Comparison of ENCODE assay signal across 1 cellular context in the genomic region with DNA sequence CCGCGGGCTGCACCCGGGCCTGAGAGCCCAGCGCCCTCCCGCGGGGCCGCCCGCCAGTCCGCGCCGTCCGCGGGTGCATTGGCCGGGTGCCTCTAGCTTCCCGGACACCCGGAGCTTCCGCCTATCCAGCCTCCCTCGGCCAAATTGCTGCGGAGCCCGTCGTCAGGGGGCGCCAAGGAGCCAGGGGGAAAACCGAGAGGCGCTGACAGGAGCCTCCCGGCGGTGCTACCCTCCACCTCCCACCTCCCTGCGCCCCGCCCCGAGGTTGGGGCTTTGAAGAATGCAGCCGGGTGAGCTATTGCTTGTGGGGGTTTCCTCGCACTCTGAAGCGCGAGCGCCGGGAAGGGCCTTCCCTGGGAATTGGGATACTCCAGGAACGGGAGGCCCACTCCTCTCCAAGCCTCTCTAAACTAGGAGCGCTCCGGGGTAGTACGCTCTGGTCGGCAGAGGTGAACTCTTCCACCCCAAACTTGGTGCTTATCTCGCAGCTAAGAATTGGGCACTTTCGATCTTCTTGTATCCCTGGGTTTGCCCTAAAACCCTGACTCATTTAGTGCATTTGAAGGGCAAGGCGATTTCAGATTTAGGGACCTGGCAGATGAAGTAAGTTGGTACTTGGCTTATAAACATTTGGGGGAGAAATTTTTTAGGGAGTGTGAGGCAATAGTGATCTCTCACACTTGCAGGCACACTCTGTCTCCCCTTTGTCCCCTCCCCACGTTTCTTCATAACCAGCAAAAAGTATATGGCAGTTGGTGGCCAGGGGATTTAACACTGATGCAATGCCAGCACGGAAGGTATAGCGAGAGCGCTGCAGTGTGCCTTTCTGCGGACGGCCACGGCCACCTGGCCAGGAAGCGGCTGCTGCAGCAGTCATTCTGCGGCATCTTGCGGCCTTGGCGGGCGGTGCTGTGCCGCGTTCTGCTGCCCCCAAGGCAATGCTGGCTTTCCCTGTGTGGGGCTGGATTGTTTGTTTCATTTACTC.
A peak's percentile ranks its signal among the peaks of the same experiment; 100 is the strongest.
TF ChIP-seq lines count a peak whose summit lies in the region.

No MANE protein-coding gene starts in this region.

TF ChIP-seq in HEK293, 187 proteins besides CTCF, POLR2A, EP300 and RAD21 (continued from another document and continues in another):
- TF ChIP-seq ZNF658 (tag by site-specific recombination; IDR thresholded peaks at IDR 0.05) (no peak), ZBTB7A (tag by site-specific recombination; IDR thresholded peaks at IDR 0.05; ENCODE audit: low read depth) (no peak), ZNF48 (tag by site-specific recombination; IDR thresholded peaks at IDR 0.05) (no peak), GLI2 (tag by site-specific recombination; IDR thresholded peaks at IDR 0.05; ENCODE audit: borderline replicate concordance, low read depth) (no peak), GLIS2 (tag by site-specific recombination; IDR thresholded peaks at IDR 0.05) (peak; percentile 94), SETDB1 (IDR thresholded peaks at IDR 0.05; ENCODE audit: insufficient read length, low read length) (no peak), TRIM28 (IDR thresholded peaks at IDR 0.05; ENCODE audit: borderline replicate concordance, low read length) (peak; percentile 83), ZNF335 (tag by site-specific recombination; conservative IDR thresholded peaks at IDR 0.05) (peak; percentile 95), OSR2 (tag by site-specific recombination; IDR thresholded peaks at IDR 0.05) (peak; percentile 78), SCRT1 (tag by site-specific recombination; IDR thresholded peaks at IDR 0.05; ENCODE audit: borderline replicate concordance) (no peak), HOXA7 (CRISPR knock-in tag; IDR thresholded peaks at IDR 0.05; ENCODE audit: borderline replicate concordance) (no peak), ZBTB48 (tag by site-specific recombination; IDR thresholded peaks at IDR 0.05) (peak; percentile 98), ZNF202 (tag by site-specific recombination; IDR thresholded peaks at IDR 0.05; ENCODE audit: borderline replicate concordance) (no peak), ZNF302 (tag by site-specific recombination; IDR thresholded peaks at IDR 0.05; ENCODE audit: low read depth) (no peak), ZNF311 (tag by site-specific recombination; IDR thresholded peaks at IDR 0.05; ENCODE audit: borderline replicate concordance) (no peak), ZNF670 (tag by site-specific recombination; IDR thresholded peaks at IDR 0.05; ENCODE audit: low read depth) (no peak), ZNF791 (tag by site-specific recombination; IDR thresholded peaks at IDR 0.05) (no peak), ZNF777 (tag by site-specific recombination; IDR thresholded peaks at IDR 0.05; ENCODE audit: borderline replicate concordance) (no peak), FEZF1 (tag by site-specific recombination; IDR thresholded peaks at IDR 0.05) (no peak; the same call in 1 of the 2 replicates), PRDM1 (tag by site-specific recombination; IDR thresholded peaks at IDR 0.05) (no peak), ZBTB20 (tag by site-specific recombination; IDR thresholded peaks at IDR 0.05) (peak; percentile 88), ZNF132 (tag by site-specific recombination; IDR thresholded peaks at IDR 0.05; ENCODE audit: borderline replicate concordance) (no peak), SP3 (tag by site-specific recombination; IDR thresholded peaks at IDR 0.05) (peak; percentile 74), GLI4 (tag by site-specific recombination; IDR thresholded peaks at IDR 0.05) (no peak), ZNF473 (tag by site-specific recombination; IDR thresholded peaks at IDR 0.05) (no peak), ZNF248 (tag by site-specific recombination; IDR thresholded peaks at IDR 0.05) (no peak), ZSCAN30 (tag by site-specific recombination; IDR thresholded peaks at IDR 0.05) (peak; percentile 83), ZNF416 (tag by site-specific recombination; IDR thresholded peaks at IDR 0.05) (no peak), ZNF585B (tag by site-specific recombination; IDR thresholded peaks at IDR 0.05) (no peak), ZNF549 (tag by site-specific recombination; IDR thresholded peaks at IDR 0.05) (no peak), ZBTB17 (tag by site-specific recombination; IDR thresholded peaks at IDR 0.05) (peak; percentile 87)
- TF ChIP-seq, protein P1, sequence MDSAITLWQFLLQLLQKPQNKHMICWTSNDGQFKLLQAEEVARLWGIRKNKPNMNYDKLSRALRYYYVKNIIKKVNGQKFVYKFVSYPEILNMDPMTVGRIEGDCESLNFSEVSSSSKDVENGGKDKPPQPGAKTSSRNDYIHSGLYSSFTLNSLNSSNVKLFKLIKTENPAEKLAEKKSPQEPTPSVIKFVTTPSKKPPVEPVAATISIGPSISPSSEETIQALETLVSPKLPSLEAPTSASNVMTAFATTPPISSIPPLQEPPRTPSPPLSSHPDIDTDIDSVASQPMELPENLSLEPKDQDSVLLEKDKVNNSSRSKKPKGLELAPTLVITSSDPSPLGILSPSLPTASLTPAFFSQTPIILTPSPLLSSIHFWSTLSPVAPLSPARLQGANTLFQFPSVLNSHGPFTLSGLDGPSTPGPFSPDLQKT (IDR thresholded peaks at IDR 0.05; ENCODE audit: borderline replicate concordance, low read depth, low read length), result no peak
- TF ChIP-seq, protein P2, sequence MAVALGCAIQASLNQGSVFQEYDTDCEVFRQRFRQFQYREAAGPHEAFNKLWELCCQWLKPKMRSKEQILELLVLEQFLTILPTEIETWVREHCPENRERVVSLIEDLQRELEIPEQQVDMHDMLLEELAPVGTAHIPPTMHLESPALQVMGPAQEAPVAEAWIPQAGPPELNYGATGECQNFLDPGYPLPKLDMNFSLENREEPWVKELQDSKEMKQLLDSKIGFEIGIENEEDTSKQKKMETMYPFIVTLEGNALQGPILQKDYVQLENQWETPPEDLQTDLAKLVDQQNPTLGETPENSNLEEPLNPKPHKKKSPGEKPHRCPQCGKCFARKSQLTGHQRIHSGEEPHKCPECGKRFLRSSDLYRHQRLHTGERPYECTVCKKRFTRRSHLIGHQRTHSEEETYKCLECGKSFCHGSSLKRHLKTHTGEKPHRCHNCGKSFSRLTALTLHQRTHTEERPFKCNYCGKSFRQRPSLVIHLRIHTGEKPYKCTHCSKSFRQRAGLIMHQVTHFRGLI (tag by site-specific recombination; IDR thresholded peaks at IDR 0.05), result peak; percentile 64; the same call in 1 of the 2 replicates
- TF ChIP-seq, protein P3, sequence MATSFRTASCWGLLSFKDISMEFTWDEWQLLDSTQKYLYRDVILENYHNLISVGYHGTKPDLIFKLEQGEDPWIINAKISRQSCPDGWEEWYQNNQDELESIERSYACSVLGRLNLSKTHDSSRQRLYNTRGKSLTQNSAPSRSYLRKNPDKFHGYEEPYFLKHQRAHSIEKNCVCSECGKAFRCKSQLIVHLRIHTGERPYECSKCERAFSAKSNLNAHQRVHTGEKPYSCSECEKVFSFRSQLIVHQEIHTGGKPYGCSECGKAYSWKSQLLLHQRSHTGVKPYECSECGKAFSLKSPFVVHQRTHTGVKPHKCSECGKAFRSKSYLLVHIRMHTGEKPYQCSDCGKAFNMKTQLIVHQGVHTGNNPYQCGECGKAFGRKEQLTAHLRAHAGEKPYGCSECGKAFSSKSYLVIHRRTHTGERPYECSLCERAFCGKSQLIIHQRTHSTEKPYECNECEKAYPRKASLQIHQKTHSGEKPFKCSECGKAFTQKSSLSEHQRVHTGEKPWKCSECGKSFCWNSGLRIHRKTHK (tag by site-specific recombination; IDR thresholded peaks at IDR 0.05), result no peak
- TF ChIP-seq, protein P4, sequence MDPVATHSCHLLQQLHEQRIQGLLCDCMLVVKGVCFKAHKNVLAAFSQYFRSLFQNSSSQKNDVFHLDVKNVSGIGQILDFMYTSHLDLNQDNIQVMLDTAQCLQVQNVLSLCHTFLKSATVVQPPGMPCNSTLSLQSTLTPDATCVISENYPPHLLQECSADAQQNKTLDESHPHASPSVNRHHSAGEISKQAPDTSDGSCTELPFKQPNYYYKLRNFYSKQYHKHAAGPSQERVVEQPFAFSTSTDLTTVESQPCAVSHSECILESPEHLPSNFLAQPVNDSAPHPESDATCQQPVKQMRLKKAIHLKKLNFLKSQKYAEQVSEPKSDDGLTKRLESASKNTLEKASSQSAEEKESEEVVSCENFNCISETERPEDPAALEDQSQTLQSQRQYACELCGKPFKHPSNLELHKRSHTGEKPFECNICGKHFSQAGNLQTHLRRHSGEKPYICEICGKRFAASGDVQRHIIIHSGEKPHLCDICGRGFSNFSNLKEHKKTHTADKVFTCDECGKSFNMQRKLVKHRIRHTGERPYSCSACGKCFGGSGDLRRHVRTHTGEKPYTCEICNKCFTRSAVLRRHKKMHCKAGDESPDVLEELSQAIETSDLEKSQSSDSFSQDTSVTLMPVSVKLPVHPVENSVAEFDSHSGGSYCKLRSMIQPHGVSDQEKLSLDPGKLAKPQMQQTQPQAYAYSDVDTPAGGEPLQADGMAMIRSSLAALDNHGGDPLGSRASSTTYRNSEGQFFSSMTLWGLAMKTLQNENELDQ (tag by site-specific recombination; IDR thresholded peaks at IDR 0.05; ENCODE audit: low read depth), result no peak
- TF ChIP-seq, protein P5, sequence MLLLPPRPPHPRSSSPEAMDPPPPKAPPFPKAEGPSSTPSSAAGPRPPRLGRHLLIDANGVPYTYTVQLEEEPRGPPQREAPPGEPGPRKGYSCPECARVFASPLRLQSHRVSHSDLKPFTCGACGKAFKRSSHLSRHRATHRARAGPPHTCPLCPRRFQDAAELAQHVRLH (tag by site-specific recombination; IDR thresholded peaks at IDR 0.05), result peak; percentile 87
- TF ChIP-seq, protein P6, sequence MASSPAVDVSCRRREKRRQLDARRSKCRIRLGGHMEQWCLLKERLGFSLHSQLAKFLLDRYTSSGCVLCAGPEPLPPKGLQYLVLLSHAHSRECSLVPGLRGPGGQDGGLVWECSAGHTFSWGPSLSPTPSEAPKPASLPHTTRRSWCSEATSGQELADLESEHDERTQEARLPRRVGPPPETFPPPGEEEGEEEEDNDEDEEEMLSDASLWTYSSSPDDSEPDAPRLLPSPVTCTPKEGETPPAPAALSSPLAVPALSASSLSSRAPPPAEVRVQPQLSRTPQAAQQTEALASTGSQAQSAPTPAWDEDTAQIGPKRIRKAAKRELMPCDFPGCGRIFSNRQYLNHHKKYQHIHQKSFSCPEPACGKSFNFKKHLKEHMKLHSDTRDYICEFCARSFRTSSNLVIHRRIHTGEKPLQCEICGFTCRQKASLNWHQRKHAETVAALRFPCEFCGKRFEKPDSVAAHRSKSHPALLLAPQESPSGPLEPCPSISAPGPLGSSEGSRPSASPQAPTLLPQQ (tag by site-specific recombination; IDR thresholded peaks at IDR 0.05), result peak; percentile 36; the same call in 1 of the 2 replicates
- TF ChIP-seq, protein P7, sequence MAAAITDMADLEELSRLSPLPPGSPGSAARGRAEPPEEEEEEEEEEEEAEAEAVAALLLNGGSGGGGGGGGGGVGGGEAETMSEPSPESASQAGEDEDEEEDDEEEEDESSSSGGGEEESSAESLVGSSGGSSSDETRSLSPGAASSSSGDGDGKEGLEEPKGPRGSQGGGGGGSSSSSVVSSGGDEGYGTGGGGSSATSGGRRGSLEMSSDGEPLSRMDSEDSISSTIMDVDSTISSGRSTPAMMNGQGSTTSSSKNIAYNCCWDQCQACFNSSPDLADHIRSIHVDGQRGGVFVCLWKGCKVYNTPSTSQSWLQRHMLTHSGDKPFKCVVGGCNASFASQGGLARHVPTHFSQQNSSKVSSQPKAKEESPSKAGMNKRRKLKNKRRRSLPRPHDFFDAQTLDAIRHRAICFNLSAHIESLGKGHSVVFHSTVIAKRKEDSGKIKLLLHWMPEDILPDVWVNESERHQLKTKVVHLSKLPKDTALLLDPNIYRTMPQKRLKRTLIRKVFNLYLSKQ (tag by site-specific recombination; IDR thresholded peaks at IDR 0.05; ENCODE audit: borderline replicate concordance), result no peak
- TF ChIP-seq, protein P8, sequence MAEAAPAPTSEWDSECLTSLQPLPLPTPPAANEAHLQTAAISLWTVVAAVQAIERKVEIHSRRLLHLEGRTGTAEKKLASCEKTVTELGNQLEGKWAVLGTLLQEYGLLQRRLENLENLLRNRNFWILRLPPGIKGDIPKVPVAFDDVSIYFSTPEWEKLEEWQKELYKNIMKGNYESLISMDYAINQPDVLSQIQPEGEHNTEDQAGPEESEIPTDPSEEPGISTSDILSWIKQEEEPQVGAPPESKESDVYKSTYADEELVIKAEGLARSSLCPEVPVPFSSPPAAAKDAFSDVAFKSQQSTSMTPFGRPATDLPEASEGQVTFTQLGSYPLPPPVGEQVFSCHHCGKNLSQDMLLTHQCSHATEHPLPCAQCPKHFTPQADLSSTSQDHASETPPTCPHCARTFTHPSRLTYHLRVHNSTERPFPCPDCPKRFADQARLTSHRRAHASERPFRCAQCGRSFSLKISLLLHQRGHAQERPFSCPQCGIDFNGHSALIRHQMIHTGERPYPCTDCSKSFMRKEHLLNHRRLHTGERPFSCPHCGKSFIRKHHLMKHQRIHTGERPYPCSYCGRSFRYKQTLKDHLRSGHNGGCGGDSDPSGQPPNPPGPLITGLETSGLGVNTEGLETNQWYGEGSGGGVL (tag by site-specific recombination; IDR thresholded peaks at IDR 0.05), result peak; percentile 61
- TF ChIP-seq, protein P9, sequence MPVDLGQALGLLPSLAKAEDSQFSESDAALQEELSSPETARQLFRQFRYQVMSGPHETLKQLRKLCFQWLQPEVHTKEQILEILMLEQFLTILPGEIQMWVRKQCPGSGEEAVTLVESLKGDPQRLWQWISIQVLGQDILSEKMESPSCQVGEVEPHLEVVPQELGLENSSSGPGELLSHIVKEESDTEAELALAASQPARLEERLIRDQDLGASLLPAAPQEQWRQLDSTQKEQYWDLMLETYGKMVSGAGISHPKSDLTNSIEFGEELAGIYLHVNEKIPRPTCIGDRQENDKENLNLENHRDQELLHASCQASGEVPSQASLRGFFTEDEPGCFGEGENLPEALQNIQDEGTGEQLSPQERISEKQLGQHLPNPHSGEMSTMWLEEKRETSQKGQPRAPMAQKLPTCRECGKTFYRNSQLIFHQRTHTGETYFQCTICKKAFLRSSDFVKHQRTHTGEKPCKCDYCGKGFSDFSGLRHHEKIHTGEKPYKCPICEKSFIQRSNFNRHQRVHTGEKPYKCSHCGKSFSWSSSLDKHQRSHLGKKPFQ (tag by site-specific recombination; IDR thresholded peaks at IDR 0.05), result no peak
